In genomic region chr19:18603255-18603957, GRCh38 we compare ENCODE assay signal across 9 cellular contexts. TPM values are rescaled to one million over a fixed set of nuclear protein-coding genes. Genes with fewer than 3 reads are reported as not detected.
A peak's percentile ranks its signal among the peaks of the same experiment; 100 is the strongest.
DNase-seq lines count a peak whose midpoint lies in the region; ATAC-seq, FAIRE-seq and TF ChIP-seq lines count a peak whose summit lies in the region.
"Had no signal": no experiment of that assay in that cellular context is flagged by ENCODE, and none has a peak within 500 bp of the region (broad histone marks: within the 10 kb centered on the region; RNA-seq: fewer than 3 reads in every experiment).

No MANE protein-coding gene starts in this region.

- H3K27ac Mint-ChIP-seq in endothelial cell (ENCODE audit: unreplicated experiment): no peak overlapping the region

- peaks cover 18% of the 10 kb centered on the region; the same call in 1 of the 2 replicates for H3K27me3 ChIP-seq in OCI-LY1 (ENCODE audit: insufficient read depth, low read length)
- H3K27me3 ChIP-seq in osteoblast (ENCODE audit: insufficient read depth, low read length): peaks cover 16% of the 10 kb centered on the region

- H3F3A ChIP-seq in OCI-LY1 (ENCODE audit: insufficient read depth, low read length): no peaks in the 10 kb centered on the region

- H3K36me3 Mint-ChIP-seq in endothelial cell (ENCODE audit: low read depth, unreplicated experiment): peaks cover 4% of the 10 kb centered on the region

- H3K4me3 ChIP-seq in OCI-LY1 (ENCODE audit: low read depth, low read length, poor library complexity, severe bottlenecking) (no peak overlapping the region), osteoblast (ENCODE audit: insufficient read depth, low read length) (peak overlapping the region; percentile 28)
- H3K4me3 ChIP-seq: PC-9 had no signal

- H3K79me2 ChIP-seq in OCI-LY1 (ENCODE audit: insufficient read depth, low read length) (no peaks in the 10 kb centered on the region), osteoblast (ENCODE audit: insufficient read depth, low read length) (no peaks in the 10 kb centered on the region)

- no peak for ATAC-seq in sciatic nerve

- peaks cover 38% of the 10 kb centered on the region for H3K27me3 Mint-ChIP-seq in endothelial cell (ENCODE audit: unreplicated experiment)

- H3K9me2 ChIP-seq in OCI-LY1 (ENCODE audit: low read depth, low read length): no peaks in the 10 kb centered on the region

- no peaks in the 10 kb centered on the region for H4K20me1 ChIP-seq in OCI-LY1 (ENCODE audit: insufficient read depth, low read length)
- no peaks in the 10 kb centered on the region for H4K20me1 ChIP-seq in osteoblast (ENCODE audit: insufficient read depth, low read length)

- H3K27ac ChIP-seq in OCI-LY1 (ENCODE audit: low read depth, low read length, poor library complexity, severe bottlenecking): no peak overlapping the region
- H3K27ac ChIP-seq in osteoblast (ENCODE audit: low read depth, low read length): no peak overlapping the region
- H3K27ac ChIP-seq: PC-9 had no signal

- no peak for FAIRE-seq in GM12892 (lab: Jason Lieb, UNC)
- FAIRE-seq: bronchial epithelial cell had no signal

- H3K9me3 ChIP-seq in OCI-LY1 (ENCODE audit: low read length): no peaks in the 10 kb centered on the region
- H3K9me3 ChIP-seq in osteoblast (ENCODE audit: low read depth, low read length): no peaks in the 10 kb centered on the region

- H3K4me3 Mint-ChIP-seq in endothelial cell (ENCODE audit: unreplicated experiment): no peak overlapping the region

- peaks cover 9% of the 10 kb centered on the region for H3K4me1 Mint-ChIP-seq in endothelial cell (ENCODE audit: unreplicated experiment)

- H3K36me3 ChIP-seq in OCI-LY1 (ENCODE audit: insufficient read depth, low read length) (no peaks in the 10 kb centered on the region), osteoblast (ENCODE audit: insufficient read depth, low read length) (no peaks in the 10 kb centered on the region)

- no peak overlapping the region for H3K9ac ChIP-seq in OCI-LY1 (ENCODE audit: low read length)

- peak; percentile 31; the same call in 2 of the 3 replicates for TF ChIP-seq CTCF in GM12872 (IDR thresholded peaks at IDR 0.05; ENCODE audit: insufficient read depth, low read depth, low read length)
- TF ChIP-seq CTCF in OCI-LY1 (IDR thresholded peaks at IDR 0.05; ENCODE audit: low read length): 0 out of 2 replicates have a peak, but pooled peaks have one; percentile 7
- TF ChIP-seq CTCF in endothelial cell (IDR thresholded peaks at IDR 0.05; ENCODE audit: unreplicated experiment): no peak
- TF ChIP-seq CTCF in osteoblast (IDR thresholded peaks at IDR 0.05; ENCODE audit: extremely low read depth, low read depth, low read length): no peak

- no peak for TF ChIP-seq POLR2A in GM12892 (IDR thresholded peaks at IDR 0.05; ENCODE audit: low read depth, low read length)

- H2AFZ ChIP-seq in OCI-LY1 (ENCODE audit: low read length) (no peak overlapping the region), osteoblast (ENCODE audit: low read length) (no peak overlapping the region)
- H2AFZ ChIP-seq: PC-9 had no signal

- H3K4me2 ChIP-seq in OCI-LY1 (ENCODE audit: low read length): no peak overlapping the region
- H3K4me2 ChIP-seq in osteoblast (ENCODE audit: insufficient read depth, low read length): peak overlapping the region; percentile 28
- H3K4me2 ChIP-seq: PC-9 had no signal

- DNase-seq in endothelial cell (ENCODE audit: low spot score) (peak; percentile 36), osteoblast (ENCODE audit: insufficient read length, low spot score, missing footprints) (peak; percentile 91), occipital lobe (lab: John Stamatoyannopoulos, UW) (no peak), sciatic nerve (ENCODE audit: low spot score) (no peak), GM12892 (ENCODE audit: insufficient read length) (no peak)
- DNase-seq: PC-9 had no signal

- no peaks in the 10 kb centered on the region for H3K4me1 ChIP-seq in OCI-LY1 (ENCODE audit: insufficient read depth, low read length, severe bottlenecking)
- H3K4me1 ChIP-seq in osteoblast (ENCODE audit: insufficient read depth, low read length): no peaks in the 10 kb centered on the region

- intact Hi-C loops in sciatic nerve (cut with DNase I): no loop called here

- no peaks in the 10 kb centered on the region for H3K9me3 Mint-ChIP-seq in endothelial cell (ENCODE audit: unreplicated experiment)

RNA-seq across cellular contexts. Expression of gene CRLF1, which starts 3.2 kb away (rescaled TPM):
- total RNA-seq in endothelial cell (ENCODE audit: unreplicated experiment) (0.74 TPM), osteoblast (6.9 and 15.9 TPM in 2 replicates), occipital lobe (0.94 TPM), sciatic nerve (4.5 TPM)
- 5.7 TPM for polyA plus RNA-seq in GM12892 (2012; ENCODE audit: missing spikeins)

RNA-seq across cellular contexts. Expression of gene TMEM59L, which starts 9.3 kb away (rescaled TPM):
- 0.15 TPM for total RNA-seq in endothelial cell (ENCODE audit: unreplicated experiment)
- total RNA-seq in osteoblast: 0.36 and 2.1 TPM in 2 replicates
- 34.5 TPM for total RNA-seq in occipital lobe
- 1.2 TPM for total RNA-seq in sciatic nerve
- not detected for polyA plus RNA-seq in GM12892 (2012; ENCODE audit: missing spikeins)

RNA-seq across cellular contexts. Expression of gene REX1BD, which starts 14.8 kb away (rescaled TPM):
- total RNA-seq in endothelial cell (ENCODE audit: unreplicated experiment): 88.8 TPM
- total RNA-seq in osteoblast: 27.7 and 29.7 TPM in 2 replicates
- total RNA-seq in occipital lobe: 20.0 TPM
- total RNA-seq in sciatic nerve: 58.1 TPM
- 8.4 TPM for polyA plus RNA-seq in GM12892 (2012; ENCODE audit: missing spikeins)

RNA-seq across cellular contexts. Expression of gene UBA52, which starts 31.7 kb away (rescaled TPM):
- 1,465 TPM for total RNA-seq in endothelial cell (ENCODE audit: unreplicated experiment)
- total RNA-seq in osteoblast: 554 and 556 TPM in 2 replicates
- total RNA-seq in occipital lobe: 530 TPM
- total RNA-seq in sciatic nerve: 779 TPM
- polyA plus RNA-seq in GM12892 (2012; ENCODE audit: missing spikeins): 2,400 TPM

RNA-seq across cellular contexts. Expression of gene KLHL26, which starts 33.4 kb away (rescaled TPM):
- total RNA-seq in endothelial cell (ENCODE audit: unreplicated experiment) (5.1 TPM), osteoblast (5.1 and 5.3 TPM in 2 replicates), occipital lobe (7.0 TPM), sciatic nerve (26.1 TPM)
- polyA plus RNA-seq in GM12892 (2012; ENCODE audit: missing spikeins): 1.5 TPM

Comparison
In these comparisons a context has a peak if more than half of its experiments do, and no peak if none do; other contexts are left out.
1. CTCF ChIP-seq: peak in GM12872 (single experiment) and OCI-LY1 (single experiment); none in endothelial cell (single experiment) and osteoblast (single experiment).
2. DNase-seq: peak in endothelial cell (single experiment) and osteoblast (single experiment); none in occipital lobe (single experiment), sciatic nerve (single experiment) and GM12892 (single experiment).
3. RNA of gene TMEM59L, which starts 9.3 kb away (total RNA-seq): 34.5 TPM in occipital lobe (single experiment); 1.2 TPM in sciatic nerve (single experiment), 0.36 to 2.1 TPM in osteoblast and 0.15 TPM in endothelial cell (single experiment); every median in the first group is over 10 times any median in the second.